In the genomic region with DNA sequence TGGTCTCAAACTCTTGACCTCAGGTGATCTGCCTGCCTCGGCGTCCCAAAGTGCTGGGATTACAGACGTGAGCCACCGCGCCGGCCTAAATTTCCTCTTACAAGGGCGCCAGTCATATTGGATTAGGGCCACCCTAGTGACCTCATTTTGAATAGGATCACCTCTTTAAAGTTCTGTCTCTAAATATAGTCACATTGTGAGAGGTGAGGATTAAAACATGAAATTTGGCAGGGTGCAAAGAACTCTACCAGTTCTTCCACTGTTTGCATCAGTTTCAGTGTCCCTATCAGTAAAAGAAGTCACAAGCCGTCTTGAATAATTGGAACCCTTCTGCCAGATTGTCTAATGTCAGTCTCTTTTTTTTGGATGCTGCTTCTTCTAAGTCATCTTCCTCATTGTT, we compare ENCODE assay signal across 1 cellular context.
TF ChIP-seq lines count a peak whose summit lies in the region.

No MANE protein-coding gene starts in this region.

TF ChIP-seq in WTC11, 78 proteins besides CTCF, POLR2A, EP300 and RAD21:
- no peak for TF ChIP-seq MLX (CRISPR knock-in tag; IDR thresholded peaks at IDR 0.05)
- no peak for TF ChIP-seq ZNF232 (CRISPR knock-in tag; IDR thresholded peaks at IDR 0.05)
- TF ChIP-seq IRF1 (CRISPR knock-in tag; IDR thresholded peaks at IDR 0.05) = no peak
- no peak for TF ChIP-seq HMGA2 (CRISPR knock-in tag; IDR thresholded peaks at IDR 0.05)
- no peak for TF ChIP-seq NFYB (CRISPR knock-in tag; conservative IDR thresholded peaks at IDR 0.05; ENCODE audit: low read depth)
- TF ChIP-seq SMAD4 (CRISPR knock-in tag; IDR thresholded peaks at IDR 0.05) = no peak
- no peak for TF ChIP-seq MYBL2 (CRISPR knock-in tag; IDR thresholded peaks at IDR 0.05)
- TF ChIP-seq TEAD4 (CRISPR knock-in tag; IDR thresholded peaks at IDR 0.05) = no peak
- no peak for TF ChIP-seq RORB (CRISPR knock-in tag; IDR thresholded peaks at IDR 0.05)
- TF ChIP-seq SP1 (CRISPR knock-in tag; conservative IDR thresholded peaks at IDR 0.05) = no peak
- TF ChIP-seq ZNF263 (CRISPR knock-in tag; IDR thresholded peaks at IDR 0.05; ENCODE audit: low read depth) = no peak
- no peak for TF ChIP-seq ZNF317 (CRISPR knock-in tag; IDR thresholded peaks at IDR 0.05; ENCODE audit: borderline replicate concordance, low read depth)
- TF ChIP-seq, protein P1, sequence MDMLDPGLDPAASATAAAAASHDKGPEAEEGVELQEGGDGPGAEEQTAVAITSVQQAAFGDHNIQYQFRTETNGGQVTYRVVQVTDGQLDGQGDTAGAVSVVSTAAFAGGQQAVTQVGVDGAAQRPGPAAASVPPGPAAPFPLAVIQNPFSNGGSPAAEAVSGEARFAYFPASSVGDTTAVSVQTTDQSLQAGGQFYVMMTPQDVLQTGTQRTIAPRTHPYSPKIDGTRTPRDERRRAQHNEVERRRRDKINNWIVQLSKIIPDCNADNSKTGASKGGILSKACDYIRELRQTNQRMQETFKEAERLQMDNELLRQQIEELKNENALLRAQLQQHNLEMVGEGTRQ (CRISPR knock-in tag; IDR thresholded peaks at IDR 0.05) = no peak
- TF ChIP-seq GTF2I (CRISPR knock-in tag; conservative IDR thresholded peaks at IDR 0.05) = no peak
- no peak for TF ChIP-seq FOXJ3 (CRISPR knock-in tag; IDR thresholded peaks at IDR 0.05; ENCODE audit: borderline replicate concordance)
- no peak for TF ChIP-seq JUN (CRISPR knock-in tag; IDR thresholded peaks at IDR 0.05)
- TF ChIP-seq ZNF425 (CRISPR knock-in tag; conservative IDR thresholded peaks at IDR 0.05) = no peak
- no peak for TF ChIP-seq NR2C2 (CRISPR knock-in tag; IDR thresholded peaks at IDR 0.05)
- no peak for TF ChIP-seq PRDM15 (CRISPR knock-in tag; IDR thresholded peaks at IDR 0.05)
- TF ChIP-seq TEAD1 (CRISPR knock-in tag; IDR thresholded peaks at IDR 0.05) = no peak
